ENCODE assay signal across 1 cellular context in the genomic region with DNA sequence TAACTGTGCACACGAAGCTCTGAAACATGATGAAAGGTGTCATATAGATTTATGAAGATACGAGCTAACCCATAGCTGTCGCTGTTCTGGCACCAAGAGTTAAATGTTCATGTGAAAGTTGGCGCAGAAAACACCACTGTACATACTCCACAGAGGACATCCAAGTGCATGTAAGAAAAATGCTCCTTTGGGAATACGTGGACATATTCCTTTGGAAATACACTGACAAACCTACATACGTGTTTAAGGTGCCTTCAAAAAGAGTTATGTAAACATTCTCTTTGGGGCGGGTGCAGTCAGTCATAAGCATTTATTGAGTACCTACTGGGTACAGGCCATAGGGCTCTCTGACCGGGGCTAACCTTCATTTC.
TF ChIP-seq lines count a peak whose summit lies in the region.

No MANE protein-coding gene starts in this region.

TF ChIP-seq in K562, 482 proteins besides CTCF, POLR2A, EP300 and RAD21 (continued from another document):
- 0 out of 4 replicates have a peak, but pooled peaks of 1 of the 2 experiments have one; percentile 29 for TF ChIP-seq FOXA3 (CRISPR knock-in tag; conservative IDR thresholded peaks at IDR 0.05 in 1 of 2, IDR thresholded peaks at IDR 0.05 in 1 of 2)
- TF ChIP-seq, protein P1, sequence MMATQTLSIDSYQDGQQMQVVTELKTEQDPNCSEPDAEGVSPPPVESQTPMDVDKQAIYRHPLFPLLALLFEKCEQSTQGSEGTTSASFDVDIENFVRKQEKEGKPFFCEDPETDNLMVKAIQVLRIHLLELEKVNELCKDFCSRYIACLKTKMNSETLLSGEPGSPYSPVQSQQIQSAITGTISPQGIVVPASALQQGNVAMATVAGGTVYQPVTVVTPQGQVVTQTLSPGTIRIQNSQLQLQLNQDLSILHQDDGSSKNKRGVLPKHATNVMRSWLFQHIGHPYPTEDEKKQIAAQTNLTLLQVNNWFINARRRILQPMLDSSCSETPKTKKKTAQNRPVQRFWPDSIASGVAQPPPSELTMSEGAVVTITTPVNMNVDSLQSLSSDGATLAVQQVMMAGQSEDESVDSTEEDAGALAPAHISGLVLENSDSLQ (IDR thresholded peaks at IDR 0.05), result peak; percentile 68
- 0 out of 2 replicates have a peak, but pooled peaks have one; percentile 25 for TF ChIP-seq CBX5 (IDR thresholded peaks at IDR 0.05; ENCODE audit: borderline replicate concordance, low read depth)
TF ChIP-seq in K562: peak in this region for 34.
